In genomic region chr21:15014220-15014619, GRCh38 we compare ENCODE assay signal across 19 cellular contexts. TPM values are rescaled to one million over a fixed set of nuclear protein-coding genes. Genes with fewer than 3 reads are reported as not detected.
DNase-seq lines count a peak whose midpoint lies in the region; ATAC-seq, FAIRE-seq and TF ChIP-seq lines count a peak whose summit lies in the region.
"Had no signal": no experiment of that assay in that cellular context is flagged by ENCODE, and none has a peak within 500 bp of the region (broad histone marks: within the 10 kb centered on the region; RNA-seq: fewer than 3 reads in every experiment).

No MANE protein-coding gene starts in this region.

- no peaks in the 10 kb centered on the region for H3K36me3 ChIP-seq in pancreas
- H3K36me3 ChIP-seq: MG63 had no signal

- intact Hi-C loops in pancreas (cut with DNase I): no loop called here

- H3K4me3 ChIP-seq in choroid plexus epithelial cell (ENCODE audit: low read depth, low read length) (no peak overlapping the region), pancreas (no peak overlapping the region)
- H3K4me3 ChIP-seq: MG63, SJSA1 had no signal

- 88% methylated on average over 2 of the region's 2 CpGs for WGBS in pancreas, 2 donors

- DNase-seq in EH (ENCODE audit: low read depth): peak; percentile 53
- DNase-seq in HFFc6: peak; percentile 18
- peak; percentile 52 for DNase-seq in choroid plexus epithelial cell (ENCODE audit: low read depth)
- no peak for DNase-seq in pancreas
- no peak for DNase-seq in NCI-H2196 treated with DMSO at 0.1 percent for 48 hours (lab: John Stamatoyannopoulos, UW; ENCODE audit: unreplicated experiment)
- no peak for DNase-seq in NCI-H526 (lab: John Stamatoyannopoulos, UW)
- DNase-seq: CD4-positive, CD25-positive, alpha-beta regulatory T cell; GDM1; GOT3; HCEC 1CT; Karpas-422; MG63; NCI-H1417; NCI-H187 treated with DMSO at 0.1 percent for 48 hours; NCI-H2107; NCI-H226 had no signal

- peak overlapping the region; percentile 84 for H3K27ac Mint-ChIP-seq in HFFc6
- H3K27ac Mint-ChIP-seq: CD4-positive, CD25-positive, alpha-beta regulatory T cell had no signal

- TF ChIP-seq CTCF in HFFc6 (IDR thresholded peaks at IDR 0.05): no peak
- TF ChIP-seq CTCF in choroid plexus epithelial cell (conservative IDR thresholded peaks at IDR 0.05; ENCODE audit: low read depth, low read length): no peak
- TF ChIP-seq CTCF in pancreas (IDR thresholded peaks at IDR 0.05): no peak

- no peaks in the 10 kb centered on the region for H3K27me3 ChIP-seq in pancreas
- H3K27me3 ChIP-seq: MG63, SJSA1 had no signal

- H3K9me3 Mint-ChIP-seq in HFFc6: no peaks in the 10 kb centered on the region
- H3K9me3 Mint-ChIP-seq: CD4-positive, CD25-positive, alpha-beta regulatory T cell had no signal

- no peaks in the 10 kb centered on the region for H3K9me3 ChIP-seq in pancreas
- H3K9me3 ChIP-seq: MG63, SJSA1 had no signal

- H3K27me3 Mint-ChIP-seq in HFFc6 (ENCODE audit: insufficient read depth): no peaks in the 10 kb centered on the region; the same call in 1 of the 2 replicates
- H3K27me3 Mint-ChIP-seq: CD4-positive, CD25-positive, alpha-beta regulatory T cell had no signal

- no peak overlapping the region for H3K27ac ChIP-seq in pancreas
- H3K27ac ChIP-seq: SJSA1 had no signal

- FAIRE-seq in pancreas (lab: Jason Lieb, UNC): peak; percentile 61

- peak overlapping the region; percentile 79 for H3K4me3 Mint-ChIP-seq in HFFc6
- H3K4me3 Mint-ChIP-seq: CD4-positive, CD25-positive, alpha-beta regulatory T cell had no signal

- peaks cover 84% of the 10 kb centered on the region for H3K4me1 Mint-ChIP-seq in HFFc6 (ENCODE audit: low read depth)

- peaks cover 32% of the 10 kb centered on the region for H3K36me3 Mint-ChIP-seq in HFFc6 (ENCODE audit: low read depth)
- H3K36me3 Mint-ChIP-seq: CD4-positive, CD25-positive, alpha-beta regulatory T cell had no signal

- ATAC-seq in pancreas (no peak), HG03175 (IDR thresholded peaks at IDR 0.05; ENCODE audit: unreplicated experiment) (no peak)
- ATAC-seq: Right ventricle myocardium inferior had no signal

- H3K4me1 ChIP-seq in pancreas: peaks cover 0 to 4% (median 0%) of the 10 kb centered on the region in 3 donors

RNA-seq across cellular contexts. Expression of gene NRIP1, which starts 50.6 kb away (rescaled TPM):
- 10 to 100 TPM; 39.1 to 56.6 (median 52.3) TPM for total RNA-seq in HFFc6 (2021; fragmentation: NEBNext Ultra II Directional; extraction: Animal tissue kit (Norgen Biotek cat#: 25700))
- 10 to 100 TPM; 23.4 to 33.5 (median 25.1) TPM for total RNA-seq in pancreas
- polyA plus RNA-seq in pancreas: 1 to 10 TPM; 3.7 to 4.2 TPM

Comparison
In these comparisons a context has a peak if more than half of its experiments do, and no peak if none do; other contexts are left out.
1. DNase-seq: peak in EH (single experiment), HFFc6 (single experiment) and choroid plexus epithelial cell (single experiment); none in pancreas (0 of 6), NCI-H2196 treated with DMSO at 0.1 percent for 48 hours (single experiment) and NCI-H526 (0 of 2).